1 cellular context compared by ENCODE assay signal in genomic region chr6:12065321-12066140, GRCh38.
TF ChIP-seq lines count a peak whose summit lies in the region.

No MANE protein-coding gene starts in this region.

TF ChIP-seq in GM12878, 131 proteins besides CTCF, POLR2A, EP300 and RAD21 (continued from another document and continues in another):
- no peak for TF ChIP-seq RCOR1 (conservative IDR thresholded peaks at IDR 0.05; ENCODE audit: low read depth, low read length)
- TF ChIP-seq ZNF622 (IDR thresholded peaks at IDR 0.05) = no peak
- TF ChIP-seq STAT1 (conservative IDR thresholded peaks at IDR 0.05) = no peak
- no peak for TF ChIP-seq SMAD5 (IDR thresholded peaks at IDR 0.05; ENCODE audit: low read depth)
- TF ChIP-seq CHD1 (IDR thresholded peaks at IDR 0.05; ENCODE audit: low read depth, low read length) = no peak
- TF ChIP-seq CHD4 (IDR thresholded peaks at IDR 0.05) = no peak
- TF ChIP-seq SPI1 (IDR thresholded peaks at IDR 0.05; ENCODE audit: borderline replicate concordance, insufficient read depth, low read depth, low read length) = 0 out of 2 replicates have a peak, but pooled peaks have one; percentile 15
- peak; percentile 32; the same call in 1 of the 2 replicates for TF ChIP-seq YY1 (IDR thresholded peaks at IDR 0.05; ENCODE audit: low read depth, low read length)
- no peak for TF ChIP-seq FOXM1 (IDR thresholded peaks at IDR 0.05; ENCODE audit: low read depth, low read length)
- TF ChIP-seq ELK1 (IDR thresholded peaks at IDR 0.05; ENCODE audit: low read depth, low read length) = no peak
- 0 out of 2 replicates have a peak, but pooled peaks have one; percentile 9 for TF ChIP-seq TAF1 (IDR thresholded peaks at IDR 0.05; ENCODE audit: borderline replicate concordance, low read depth, low read length)
- TF ChIP-seq CEBPB (IDR thresholded peaks at IDR 0.05; ENCODE audit: borderline replicate concordance in 1 of 2, low read depth in 2 of 2, low read length in 2 of 2) = 0 out of 4 replicates have a peak, but pooled peaks of 1 of the 2 experiments have one; percentile 13
- TF ChIP-seq ZNF384 (IDR thresholded peaks at IDR 0.05; ENCODE audit: borderline replicate concordance, low read depth, low read length) = no peak
- TF ChIP-seq HDAC6 (IDR thresholded peaks at IDR 0.05; ENCODE audit: unreplicated experiment) = no peak
- no peak for TF ChIP-seq HDAC2 (IDR thresholded peaks at IDR 0.05)
- peak in 1 of 2 experiments; percentile 32; a peak in 1 of 4 replicates for TF ChIP-seq BHLHE40 (IDR thresholded peaks at IDR 0.05; ENCODE audit: borderline replicate concordance in 1 of 2, low read depth in 2 of 2, low read length in 1 of 2)
- TF ChIP-seq RUNX3 (IDR thresholded peaks at IDR 0.05; ENCODE audit: low read length) = no peak; the same call in 1 of the 2 replicates
- TF ChIP-seq MEF2B (IDR thresholded peaks at IDR 0.05; ENCODE audit: partially characterized antibody, poor library complexity, severe bottlenecking) = peak; percentile 87
- peak; percentile 91 for TF ChIP-seq MEF2A (IDR thresholded peaks at IDR 0.05; ENCODE audit: insufficient read depth, low read depth, low read length)
- peak; percentile 67 for TF ChIP-seq MTA2 (IDR thresholded peaks at IDR 0.05; ENCODE audit: low read depth)
- no peak for TF ChIP-seq ATF3 (IDR thresholded peaks at IDR 0.05; ENCODE audit: borderline replicate concordance, extremely low read depth, low read depth, low read length)
- no peak for TF ChIP-seq TCF12 (IDR thresholded peaks at IDR 0.05; ENCODE audit: low read depth, low read length)
- 0 out of 2 replicates have a peak, but pooled peaks have one; percentile 7 for TF ChIP-seq IRF4 (IDR thresholded peaks at IDR 0.05; ENCODE audit: low read depth, low read length)
- TF ChIP-seq RELB (IDR thresholded peaks at IDR 0.05; ENCODE audit: low read depth) = peak; percentile 52; the same call in 1 of the 2 replicates
- no peak for TF ChIP-seq MTA3 (IDR thresholded peaks at IDR 0.05; ENCODE audit: borderline replicate concordance, low read length)
- no peak for TF ChIP-seq ZBTB4 (CRISPR knock-in tag; IDR thresholded peaks at IDR 0.05)
- TF ChIP-seq HDGF (IDR thresholded peaks at IDR 0.05) = 0 out of 2 replicates have a peak, but pooled peaks have one; percentile 71
- TF ChIP-seq IKZF2 (IDR thresholded peaks at IDR 0.05) = peak; percentile 60 to 70
- TF ChIP-seq ZNF217 (IDR thresholded peaks at IDR 0.05) = no peak
- no peak for TF ChIP-seq SP1 (IDR thresholded peaks at IDR 0.05; ENCODE audit: low read depth, low read length)
- TF ChIP-seq RAD51 (IDR thresholded peaks at IDR 0.05) = no peak
- no peak for TF ChIP-seq NFYA (IDR thresholded peaks at IDR 0.05; ENCODE audit: borderline replicate concordance, low read depth, low read length)
- peak; percentile 79 for TF ChIP-seq POLR2AphosphoS5 (IDR thresholded peaks at IDR 0.05; ENCODE audit: low read length)
- TF ChIP-seq BMI1 (IDR thresholded peaks at IDR 0.05; ENCODE audit: borderline replicate concordance) = no peak
- no peak; the same call in 1 of the 2 replicates for TF ChIP-seq STAT3 (IDR thresholded peaks at IDR 0.05; ENCODE audit: low read depth, low read length)
- no peak for TF ChIP-seq BCL3 (IDR thresholded peaks at IDR 0.05; ENCODE audit: borderline replicate concordance, insufficient read depth, low read depth, low read length, poor library complexity, severe bottlenecking)
- peak; percentile 81 for TF ChIP-seq NBN (IDR thresholded peaks at IDR 0.05)
- TF ChIP-seq IKZF1 (conservative IDR thresholded peaks at IDR 0.05) = peak; percentile 67
- no peak for TF ChIP-seq PBX3 (IDR thresholded peaks at IDR 0.05; ENCODE audit: insufficient replicate concordance, low read depth, low read length)
- no peak for TF ChIP-seq ZNF24 (IDR thresholded peaks at IDR 0.05)
- TF ChIP-seq EED (IDR thresholded peaks at IDR 0.05; ENCODE audit: low read depth) = peak; percentile 80
- no peak for TF ChIP-seq SUPT20H (IDR thresholded peaks at IDR 0.05; ENCODE audit: borderline replicate concordance, control insufficient read depth, low read depth, low read length)
- no peak for TF ChIP-seq ASH2L (IDR thresholded peaks at IDR 0.05; ENCODE audit: borderline replicate concordance, low read depth)
- peak; percentile 35 for TF ChIP-seq ATF2 (IDR thresholded peaks at IDR 0.05; ENCODE audit: low read length)
- peak; percentile 41; the same call in 1 of the 2 replicates for TF ChIP-seq CREM (IDR thresholded peaks at IDR 0.05; ENCODE audit: low read depth)
- no peak for TF ChIP-seq ZBTB33 (IDR thresholded peaks at IDR 0.05)
- peak; percentile 43; the same call in 1 of the 2 replicates for TF ChIP-seq CREB1 (IDR thresholded peaks at IDR 0.05; ENCODE audit: low read depth)
- TF ChIP-seq POU2F2 (IDR thresholded peaks at IDR 0.05; ENCODE audit: borderline replicate concordance, low read depth, low read length) = peak; percentile 75; the same call in 1 of the 3 replicates
- TF ChIP-seq KLF5 (IDR thresholded peaks at IDR 0.05; ENCODE audit: partially characterized antibody) = peak; percentile 55
- 0 out of 2 replicates have a peak, but pooled peaks have one; percentile 21 for TF ChIP-seq JUNB (IDR thresholded peaks at IDR 0.05)
- TF ChIP-seq, protein P1, sequence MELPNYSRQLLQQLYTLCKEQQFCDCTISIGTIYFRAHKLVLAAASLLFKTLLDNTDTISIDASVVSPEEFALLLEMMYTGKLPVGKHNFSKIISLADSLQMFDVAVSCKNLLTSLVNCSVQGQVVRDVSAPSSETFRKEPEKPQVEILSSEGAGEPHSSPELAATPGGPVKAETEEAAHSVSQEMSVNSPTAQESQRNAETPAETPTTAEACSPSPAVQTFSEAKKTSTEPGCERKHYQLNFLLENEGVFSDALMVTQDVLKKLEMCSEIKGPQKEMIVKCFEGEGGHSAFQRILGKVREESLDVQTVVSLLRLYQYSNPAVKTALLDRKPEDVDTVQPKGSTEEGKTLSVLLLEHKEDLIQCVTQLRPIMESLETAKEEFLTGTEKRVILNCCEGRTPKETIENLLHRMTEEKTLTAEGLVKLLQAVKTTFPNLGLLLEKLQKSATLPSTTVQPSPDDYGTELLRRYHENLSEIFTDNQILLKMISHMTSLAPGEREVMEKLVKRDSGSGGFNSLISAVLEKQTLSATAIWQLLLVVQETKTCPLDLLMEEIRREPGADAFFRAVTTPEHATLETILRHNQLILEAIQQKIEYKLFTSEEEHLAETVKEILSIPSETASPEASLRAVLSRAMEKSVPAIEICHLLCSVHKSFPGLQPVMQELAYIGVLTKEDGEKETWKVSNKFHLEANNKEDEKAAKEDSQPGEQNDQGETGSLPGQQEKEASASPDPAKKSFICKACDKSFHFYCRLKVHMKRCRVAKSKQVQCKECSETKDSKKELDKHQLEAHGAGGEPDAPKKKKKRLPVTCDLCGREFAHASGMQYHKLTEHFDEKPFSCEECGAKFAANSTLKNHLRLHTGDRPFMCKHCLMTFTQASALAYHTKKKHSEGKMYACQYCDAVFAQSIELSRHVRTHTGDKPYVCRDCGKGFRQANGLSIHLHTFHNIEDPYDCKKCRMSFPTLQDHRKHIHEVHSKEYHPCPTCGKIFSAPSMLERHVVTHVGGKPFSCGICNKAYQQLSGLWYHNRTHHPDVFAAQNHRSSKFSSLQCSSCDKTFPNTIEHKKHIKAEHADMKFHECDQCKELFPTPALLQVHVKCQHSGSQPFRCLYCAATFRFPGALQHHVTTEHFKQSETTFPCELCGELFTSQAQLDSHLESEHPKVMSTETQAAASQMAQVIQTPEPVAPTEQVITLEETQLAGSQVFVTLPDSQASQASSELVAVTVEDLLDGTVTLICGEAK (IDR thresholded peaks at IDR 0.05; ENCODE audit: borderline replicate concordance) = peak; percentile 34; the same call in 1 of the 2 replicates
